ENCODE assay signal across 2 cellular contexts in the genomic region with DNA sequence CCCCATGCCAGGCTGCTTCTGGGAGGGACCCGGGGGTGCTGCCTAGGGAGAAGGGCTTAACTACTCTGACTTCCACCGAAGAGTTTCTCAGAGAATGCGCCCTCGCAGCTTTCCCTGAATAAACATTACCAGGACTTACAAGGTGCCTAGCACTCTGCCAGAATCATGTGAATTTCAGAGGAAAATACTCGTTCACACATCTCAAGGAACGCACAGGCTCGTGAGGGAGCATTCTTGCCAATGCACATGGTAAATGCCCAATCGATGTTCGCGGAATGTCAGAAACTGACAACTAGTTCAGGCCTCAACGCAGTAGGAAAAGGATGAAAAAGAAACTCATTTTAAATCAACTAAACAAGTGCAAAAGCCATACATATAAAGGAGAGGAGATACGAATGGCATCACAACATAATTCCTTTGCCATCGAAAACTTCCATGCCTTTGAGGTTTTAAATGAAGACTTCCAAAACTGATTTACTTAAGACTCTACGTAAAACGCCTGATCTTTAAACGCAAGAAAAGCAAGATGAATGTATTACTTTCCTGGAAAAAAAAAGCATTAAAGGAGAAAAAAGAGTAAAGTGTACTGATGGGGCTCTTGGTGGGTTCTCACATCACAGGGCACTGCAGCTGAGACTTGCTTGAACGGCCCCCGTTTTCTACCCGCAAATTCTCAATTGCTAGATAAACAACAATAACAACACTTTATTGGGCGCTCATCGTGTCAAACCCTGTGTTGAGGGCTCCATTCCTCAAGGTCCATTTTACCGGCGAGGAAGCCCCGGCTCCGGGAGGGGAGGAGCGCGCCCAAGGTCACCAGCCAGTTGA.
TF ChIP-seq lines count a peak whose summit lies in the region.

No MANE protein-coding gene starts in this region.

TF ChIP-seq in SK-N-SH, 30 proteins besides CTCF, POLR2A, EP300 and RAD21 (continued from another document):
- TF ChIP-seq, protein P1, sequence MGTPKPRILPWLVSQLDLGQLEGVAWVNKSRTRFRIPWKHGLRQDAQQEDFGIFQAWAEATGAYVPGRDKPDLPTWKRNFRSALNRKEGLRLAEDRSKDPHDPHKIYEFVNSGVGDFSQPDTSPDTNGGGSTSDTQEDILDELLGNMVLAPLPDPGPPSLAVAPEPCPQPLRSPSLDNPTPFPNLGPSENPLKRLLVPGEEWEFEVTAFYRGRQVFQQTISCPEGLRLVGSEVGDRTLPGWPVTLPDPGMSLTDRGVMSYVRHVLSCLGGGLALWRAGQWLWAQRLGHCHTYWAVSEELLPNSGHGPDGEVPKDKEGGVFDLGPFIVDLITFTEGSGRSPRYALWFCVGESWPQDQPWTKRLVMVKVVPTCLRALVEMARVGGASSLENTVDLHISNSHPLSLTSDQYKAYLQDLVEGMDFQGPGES (IDR thresholded peaks at IDR 0.05; ENCODE audit: low read depth, low read length), result no peak
- TF ChIP-seq POLR2AphosphoS5 (IDR thresholded peaks at IDR 0.05; ENCODE audit: low read depth, low read length) (no peak), RCOR1 (IDR thresholded peaks at IDR 0.05; ENCODE audit: low read length) (no peak)
- TF ChIP-seq, protein P2, sequence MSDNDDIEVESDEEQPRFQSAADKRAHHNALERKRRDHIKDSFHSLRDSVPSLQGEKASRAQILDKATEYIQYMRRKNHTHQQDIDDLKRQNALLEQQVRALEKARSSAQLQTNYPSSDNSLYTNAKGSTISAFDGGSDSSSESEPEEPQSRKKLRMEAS (IDR thresholded peaks at IDR 0.05; ENCODE audit: low read depth), result peak; percentile 10; the same call in 1 of the 2 replicates

TF ChIP-seq in SK-N-SH treated with all-trans-retinoic acid at 6 μM for 48 hours, 23 proteins besides CTCF, POLR2A, EP300 and RAD21 (continued from another document):
- TF ChIP-seq TOX (CRISPR knock-in tag; IDR thresholded peaks at IDR 0.05; ENCODE audit: borderline replicate concordance) (no peak), ZFP3 (CRISPR knock-in tag; IDR thresholded peaks at IDR 0.05) (no peak), ZC3H10 (CRISPR knock-in tag; IDR thresholded peaks at IDR 0.05) (no peak), ZFP30 (CRISPR knock-in tag; IDR thresholded peaks at IDR 0.05) (no peak), SNAI2 (CRISPR knock-in tag; IDR thresholded peaks at IDR 0.05) (no peak), ARNTL (CRISPR knock-in tag; IDR thresholded peaks at IDR 0.05; ENCODE audit: borderline replicate concordance, low read depth) (no peak), ZNF70 (CRISPR knock-in tag; IDR thresholded peaks at IDR 0.05) (no peak), OSR1 (CRISPR knock-in tag; IDR thresholded peaks at IDR 0.05) (no peak), PPARA (CRISPR knock-in tag; IDR thresholded peaks at IDR 0.05; ENCODE audit: borderline replicate concordance) (no peak)
- TF ChIP-seq, protein P3, sequence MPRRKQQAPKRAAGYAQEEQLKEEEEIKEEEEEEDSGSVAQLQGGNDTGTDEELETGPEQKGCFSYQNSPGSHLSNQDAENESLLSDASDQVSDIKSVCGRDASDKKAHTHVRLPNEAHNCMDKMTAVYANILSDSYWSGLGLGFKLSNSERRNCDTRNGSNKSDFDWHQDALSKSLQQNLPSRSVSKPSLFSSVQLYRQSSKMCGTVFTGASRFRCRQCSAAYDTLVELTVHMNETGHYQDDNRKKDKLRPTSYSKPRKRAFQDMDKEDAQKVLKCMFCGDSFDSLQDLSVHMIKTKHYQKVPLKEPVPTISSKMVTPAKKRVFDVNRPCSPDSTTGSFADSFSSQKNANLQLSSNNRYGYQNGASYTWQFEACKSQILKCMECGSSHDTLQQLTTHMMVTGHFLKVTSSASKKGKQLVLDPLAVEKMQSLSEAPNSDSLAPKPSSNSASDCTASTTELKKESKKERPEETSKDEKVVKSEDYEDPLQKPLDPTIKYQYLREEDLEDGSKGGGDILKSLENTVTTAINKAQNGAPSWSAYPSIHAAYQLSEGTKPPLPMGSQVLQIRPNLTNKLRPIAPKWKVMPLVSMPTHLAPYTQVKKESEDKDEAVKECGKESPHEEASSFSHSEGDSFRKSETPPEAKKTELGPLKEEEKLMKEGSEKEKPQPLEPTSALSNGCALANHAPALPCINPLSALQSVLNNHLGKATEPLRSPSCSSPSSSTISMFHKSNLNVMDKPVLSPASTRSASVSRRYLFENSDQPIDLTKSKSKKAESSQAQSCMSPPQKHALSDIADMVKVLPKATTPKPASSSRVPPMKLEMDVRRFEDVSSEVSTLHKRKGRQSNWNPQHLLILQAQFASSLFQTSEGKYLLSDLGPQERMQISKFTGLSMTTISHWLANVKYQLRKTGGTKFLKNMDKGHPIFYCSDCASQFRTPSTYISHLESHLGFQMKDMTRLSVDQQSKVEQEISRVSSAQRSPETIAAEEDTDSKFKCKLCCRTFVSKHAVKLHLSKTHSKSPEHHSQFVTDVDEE (CRISPR knock-in tag; IDR thresholded peaks at IDR 0.05), result no peak
- TF ChIP-seq, protein P4, sequence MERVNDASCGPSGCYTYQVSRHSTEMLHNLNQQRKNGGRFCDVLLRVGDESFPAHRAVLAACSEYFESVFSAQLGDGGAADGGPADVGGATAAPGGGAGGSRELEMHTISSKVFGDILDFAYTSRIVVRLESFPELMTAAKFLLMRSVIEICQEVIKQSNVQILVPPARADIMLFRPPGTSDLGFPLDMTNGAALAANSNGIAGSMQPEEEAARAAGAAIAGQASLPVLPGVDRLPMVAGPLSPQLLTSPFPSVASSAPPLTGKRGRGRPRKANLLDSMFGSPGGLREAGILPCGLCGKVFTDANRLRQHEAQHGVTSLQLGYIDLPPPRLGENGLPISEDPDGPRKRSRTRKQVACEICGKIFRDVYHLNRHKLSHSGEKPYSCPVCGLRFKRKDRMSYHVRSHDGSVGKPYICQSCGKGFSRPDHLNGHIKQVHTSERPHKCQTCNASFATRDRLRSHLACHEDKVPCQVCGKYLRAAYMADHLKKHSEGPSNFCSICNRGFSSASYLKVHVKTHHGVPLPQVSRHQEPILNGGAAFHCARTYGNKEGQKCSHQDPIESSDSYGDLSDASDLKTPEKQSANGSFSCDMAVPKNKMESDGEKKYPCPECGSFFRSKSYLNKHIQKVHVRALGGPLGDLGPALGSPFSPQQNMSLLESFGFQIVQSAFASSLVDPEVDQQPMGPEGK (CRISPR knock-in tag; IDR thresholded peaks at IDR 0.05; ENCODE audit: borderline replicate concordance), result no peak
- TF ChIP-seq, protein P5, sequence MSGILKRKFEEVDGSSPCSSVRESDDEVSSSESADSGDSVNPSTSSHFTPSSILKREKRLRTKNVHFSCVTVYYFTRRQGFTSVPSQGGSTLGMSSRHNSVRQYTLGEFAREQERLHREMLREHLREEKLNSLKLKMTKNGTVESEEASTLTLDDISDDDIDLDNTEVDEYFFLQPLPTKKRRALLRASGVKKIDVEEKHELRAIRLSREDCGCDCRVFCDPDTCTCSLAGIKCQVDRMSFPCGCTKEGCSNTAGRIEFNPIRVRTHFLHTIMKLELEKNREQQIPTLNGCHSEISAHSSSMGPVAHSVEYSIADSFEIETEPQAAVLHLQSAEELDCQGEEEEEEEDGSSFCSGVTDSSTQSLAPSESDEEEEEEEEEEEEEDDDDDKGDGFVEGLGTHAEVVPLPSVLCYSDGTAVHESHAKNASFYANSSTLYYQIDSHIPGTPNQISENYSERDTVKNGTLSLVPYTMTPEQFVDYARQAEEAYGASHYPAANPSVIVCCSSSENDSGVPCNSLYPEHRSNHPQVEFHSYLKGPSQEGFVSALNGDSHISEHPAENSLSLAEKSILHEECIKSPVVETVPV (CRISPR knock-in tag; IDR thresholded peaks at IDR 0.05), result no peak
